Comparison of ENCODE assay signal across 23 cellular contexts in genomic region chr3:131260525-131260924, GRCh38.
DNase-seq lines count a peak whose midpoint lies in the region; ATAC-seq and TF ChIP-seq lines count a peak whose summit lies in the region.
"Had no signal": no experiment of that assay in that cellular context is flagged by ENCODE, and none has a peak within 500 bp of the region (broad histone marks: within the 10 kb centered on the region; RNA-seq: fewer than 3 reads in every experiment).

No MANE protein-coding gene starts in this region.

- H4K20me1 ChIP-seq in mammary epithelial cell (ENCODE audit: insufficient read depth, low read length), result no peaks in the 10 kb centered on the region

- H3K27me3 Mint-ChIP-seq in MCF 10A (ENCODE audit: insufficient read depth, unreplicated experiment), result no peaks in the 10 kb centered on the region
- H3K27me3 Mint-ChIP-seq in T-helper 17 cell, result no peaks in the 10 kb centered on the region

- intact Hi-C loops in MCF 10A (cut with micrococcal nuclease) (no loop called here), mammary epithelial cell (cut with micrococcal nuclease) (no loop called here)

- no peaks in the 10 kb centered on the region for H3K79me2 ChIP-seq in mammary epithelial cell (ENCODE audit: insufficient read depth, low read length)

- H3K9ac ChIP-seq in mammary epithelial cell (ENCODE audit: insufficient read depth, low read length), result no peak overlapping the region
- H3K9ac ChIP-seq: KMS-11, SK-N-SH had no signal

- dilution Hi-C loops in mammary epithelial cell (cut with HindIII; ENCODE audit: low sequenced_read_pairs), result no loop called here

- H3K36me3 ChIP-seq in mammary epithelial cell (ENCODE audit: insufficient read depth, low read length), result no peaks in the 10 kb centered on the region
- H3K36me3 ChIP-seq: BE2C had no signal

- H3K4me2 ChIP-seq in mammary epithelial cell (ENCODE audit: insufficient read depth, low read depth, low read length), result no peak overlapping the region
- H3K4me2 ChIP-seq: GM23338, KMS-11, SK-N-SH had no signal

- TF ChIP-seq CTCF in MCF 10A (IDR thresholded peaks at IDR 0.05; ENCODE audit: unreplicated experiment) (no peak), mammary epithelial cell (conservative IDR thresholded peaks at IDR 0.05 in 1 of 2, IDR thresholded peaks at IDR 0.05 in 1 of 2; ENCODE audit: extremely low read depth in 1 of 2, insufficient read depth in 1 of 2, low read depth in 1 of 2, low read length in 2 of 2) (no peak), cardiac fibroblast (IDR thresholded peaks at IDR 0.05; ENCODE audit: low read depth, low read length) (no peak), fibroblast of the aortic adventitia (IDR thresholded peaks at IDR 0.05; ENCODE audit: insufficient read depth, low read length) (no peak)

- POLR2A ChIA-PET in MCF 10A (lab: Yijun Ruan, JAX), result interaction anchor here (2.3 kb wide), 1 partner anchor 121 kb away, joined by 17 read pairs; the partner anchor contains the start of gene NUDT16

- no peak overlapping the region for H3K4me3 Mint-ChIP-seq in MCF 10A (ENCODE audit: unreplicated experiment)
- no peak overlapping the region for H3K4me3 Mint-ChIP-seq in T-helper 17 cell
- H3K4me3 Mint-ChIP-seq: CD14-positive monocyte, GM23338, IgD-negative memory B cell had no signal

- ATAC-seq in T-helper 17 cell, result no peak
- ATAC-seq: GM23338, HCT116 had no signal

- H3K9me3 Mint-ChIP-seq in MCF 10A (ENCODE audit: unreplicated experiment), result no peaks in the 10 kb centered on the region
- H3K9me3 Mint-ChIP-seq: GM23338 had no signal

- H3K36me3 Mint-ChIP-seq in MCF 10A (ENCODE audit: insufficient read depth, unreplicated experiment) (no peaks in the 10 kb centered on the region), T-helper 17 cell (ENCODE audit: low read depth) (no peaks in the 10 kb centered on the region)
- H3K36me3 Mint-ChIP-seq: CD14-positive monocyte, IgD-negative memory B cell had no signal

- in situ Hi-C loops in mammary epithelial cell (cut with MboI; ENCODE audit: low sequenced_read_pairs in 2 of 2), result no loop called here

- H3K4me1 ChIP-seq in mammary epithelial cell (ENCODE audit: insufficient read depth, low read length), result no peaks in the 10 kb centered on the region
- H3K4me1 ChIP-seq: BE2C had no signal

- no peak overlapping the region for H2AFZ ChIP-seq in mammary epithelial cell (ENCODE audit: low read depth, low read length)
- H2AFZ ChIP-seq: GM23338 had no signal

- CTCF ChIA-PET in MCF 10A (lab: Yijun Ruan, JAX) (interaction anchor here (0.7 kb wide), 2 partner anchors 207 to 1413 kb away, joined by 3 to 4 read pairs; no protein-coding TSS in a partner anchor), mammary epithelial cell (lab: Charles Lee; ENCODE audit: low non-redundant PET) (no interaction called here)

- H3K27ac ChIP-seq in mammary epithelial cell (ENCODE audit: insufficient read depth, low read depth, low read length), result no peak overlapping the region
- H3K27ac ChIP-seq: 22Rv1, HL-60, KMS-11 had no signal

- H3K9me3 ChIP-seq in mammary epithelial cell (replicated peaks; ENCODE audit: insufficient read depth, low read length), result no peaks in the 10 kb centered on the region
- H3K9me3 ChIP-seq in T-helper 17 cell (ENCODE audit: control insufficient read depth, low read length, poor library complexity, severe bottlenecking), result no peaks in the 10 kb centered on the region
- H3K9me3 ChIP-seq: BE2C, SK-N-SH had no signal

- H3K4me1 Mint-ChIP-seq in MCF 10A (ENCODE audit: insufficient read depth, unreplicated experiment), result no peaks in the 10 kb centered on the region
- no peaks in the 10 kb centered on the region for H3K4me1 Mint-ChIP-seq in T-helper 17 cell
- H3K4me1 Mint-ChIP-seq: GM23338 had no signal

- 56% methylated on average over 3 of the region's 3 CpGs for WGBS in mammary epithelial cell (ENCODE audit: low coverage, missing lambda C conversion rate)

- peak overlapping the region; percentile 72 for H3K27ac Mint-ChIP-seq in MCF 10A (ENCODE audit: low read depth, unreplicated experiment)
- H3K27ac Mint-ChIP-seq in T-helper 17 cell, result no peak overlapping the region
- H3K27ac Mint-ChIP-seq: CD14-positive monocyte, GM23338 had no signal

- H3K27me3 ChIP-seq in mammary epithelial cell (ENCODE audit: insufficient read depth, low read length), result no peaks in the 10 kb centered on the region
- H3K27me3 ChIP-seq: BE2C had no signal

- no peak overlapping the region for H3K4me3 ChIP-seq in mammary epithelial cell (replicated peaks in 1 of 3; ENCODE audit: insufficient read depth in 1 of 3, low read depth in 2 of 3, low read length in 3 of 3)
- H3K4me3 ChIP-seq in cardiac fibroblast (replicated peaks in 1 of 2; ENCODE audit: low read depth in 2 of 2, low read length in 2 of 2), result no peak overlapping the region
- no peak overlapping the region for H3K4me3 ChIP-seq in fibroblast of the aortic adventitia (ENCODE audit: low read depth, low read length)
- H3K4me3 ChIP-seq: GM23338 had no signal

- no TSS peak for BruUV-seq in MCF 10A (replicated peaks; lab: Mats Ljungman, UMichigan)
- no TSS peak for BruUV-seq in mammary epithelial cell (replicated peaks; lab: Mats Ljungman, UMichigan)

- DNase-seq in MCF 10A (ENCODE audit: unreplicated experiment) (peak; percentile 69), mammary epithelial cell (no peak), cardiac fibroblast (ENCODE audit: low read depth in 2 of 2) (peak; percentile 18 to 54), fibroblast of the aortic adventitia (ENCODE audit: low read depth) (peak; percentile 14), H4 (ENCODE audit: low spot score) (no peak), NCI-H2107 (lab: John Stamatoyannopoulos, UW) (no peak), T-helper 17 cell (no peak)
- DNase-seq: BE2C, DMS53, NCI-H1092 treated with DMSO at 0.1 percent for 48 hours, NCI-H1436, NCI-H187, NCI-H446, NCI-H524 treated with DMSO at 0.1 percent for 48 hours, NCI-H774, SK-N-SH had no signal

Comparison
In these comparisons a context has a peak if more than half of its experiments do, and no peak if none do; other contexts are left out.
1. DNase-seq: peak in MCF 10A (single experiment), cardiac fibroblast (2 of 2) and fibroblast of the aortic adventitia (single experiment); none in mammary epithelial cell (single experiment), H4 (single experiment), NCI-H2107 (single experiment) and T-helper 17 cell (0 of 3).